Comparison of ENCODE assay signal across 1 cellular context in genomic region chrX:10749113-10749512, GRCh38.
TF ChIP-seq lines count a peak whose summit lies in the region.

No MANE protein-coding gene starts in this region.

TF ChIP-seq in IMR-90, 13 proteins besides CTCF, POLR2A, EP300 and RAD21 (continued from another document):
- TF ChIP-seq ELK1 (IDR thresholded peaks at IDR 0.05; ENCODE audit: borderline replicate concordance, low read depth, low read length) (no peak), RCOR1 (IDR thresholded peaks at IDR 0.05; ENCODE audit: insufficient replicate concordance, low read length) (no peak), MXI1 (IDR thresholded peaks at IDR 0.05; ENCODE audit: borderline replicate concordance, low read depth, low read length) (no peak), MAFK (IDR thresholded peaks at IDR 0.05; ENCODE audit: low read depth, low read length) (no peak), RFX5 (IDR thresholded peaks at IDR 0.05; ENCODE audit: low read depth, low read length) (no peak), NFE2L2 (IDR thresholded peaks at IDR 0.05; ENCODE audit: low read depth, low read length) (no peak), SMC3 (IDR thresholded peaks at IDR 0.05; ENCODE audit: low read depth, low read length) (no peak), CHD1 (IDR thresholded peaks at IDR 0.05; ENCODE audit: low read depth, low read length) (no peak), BHLHE40 (IDR thresholded peaks at IDR 0.05; ENCODE audit: low read depth, low read length) (no peak), MAZ (IDR thresholded peaks at IDR 0.05; ENCODE audit: borderline replicate concordance, low read depth, low read length) (no peak), FOS (IDR thresholded peaks at IDR 0.05; ENCODE audit: low read depth, low read length) (no peak), USF2 (IDR thresholded peaks at IDR 0.05; ENCODE audit: low read depth, low read length) (no peak)
